13 cellular contexts compared by ENCODE assay signal in genomic region chr2:189633392-189633811, GRCh38. TPM values are rescaled to one million over a fixed set of nuclear protein-coding genes. Genes with fewer than 3 reads are reported as not detected.
DNase-seq lines count a peak whose midpoint lies in the region; ATAC-seq and TF ChIP-seq lines count a peak whose summit lies in the region.
"Had no signal": no experiment of that assay in that cellular context is flagged by ENCODE, and none has a peak within 500 bp of the region (broad histone marks: within the 10 kb centered on the region; RNA-seq: fewer than 3 reads in every experiment).

No MANE protein-coding gene starts in this region.

- DNase-seq in Right ventricle myocardium inferior (ENCODE audit: missing footprints), result peak; percentile 67
- no peak for DNase-seq in cardiac septum (ENCODE audit: low spot score)
- no peak for DNase-seq in RWPE2 (ENCODE audit: low spot score)
- DNase-seq in foreskin fibroblast, result peak in 1 of 2 donors; percentile 52
- no peak for DNase-seq in upper lobe of right lung
- no peak for DNase-seq in stimulated activated effector memory CD8-positive, alpha-beta T cell treated with anti-CD3 and anti-CD28 coated beads, Interleukin-12 subunit alpha, Interleukin-12 subunit beta, amount 100 ng/mL, for 72 hours (ENCODE audit: low spot score in 2 of 2)
- no peak for DNase-seq in NCI-H1436 (lab: John Stamatoyannopoulos, UW)
- DNase-seq: left cardiac atrium; NCI-H1048; stimulated activated CD4-positive, alpha-beta T cell treated with anti-CD3 and anti-CD28 coated beads, Interleukin-4, amount 100 ng/mL, for 4 hours had no signal

- peak; percentile 30 for TF ChIP-seq CTCF in RWPE2 (IDR thresholded peaks at IDR 0.05; ENCODE audit: poor library complexity, severe bottlenecking)
- TF ChIP-seq CTCF in foreskin fibroblast (IDR thresholded peaks at IDR 0.05; ENCODE audit: low read depth, low read length), result peak; percentile 28
- TF ChIP-seq CTCF in upper lobe of right lung (IDR thresholded peaks at IDR 0.05), result peak; percentile 54

- H3K27ac Mint-ChIP-seq in stimulated activated effector memory CD8-positive, alpha-beta T cell treated with anti-CD3 and anti-CD28 coated beads, Interleukin-12 subunit alpha, Interleukin-12 subunit beta, amount 100 ng/mL, for 72 hours, result no peak overlapping the region

- ATAC-seq in Right ventricle myocardium inferior, result no peak
- no peak for ATAC-seq in RWPE2 (ENCODE audit: low read depth)
- ATAC-seq in upper lobe of right lung, result peak; percentile 57
- ATAC-seq in stimulated activated effector memory CD8-positive, alpha-beta T cell treated with anti-CD3 and anti-CD28 coated beads, Interleukin-12 subunit alpha, Interleukin-12 subunit beta, amount 100 ng/mL, for 72 hours, result no peak
- ATAC-seq in GM18517 (IDR thresholded peaks at IDR 0.05; ENCODE audit: unreplicated experiment), result no peak

- H3K4me1 ChIP-seq in RWPE2 (ENCODE audit: insufficient read depth, poor library complexity, severe bottlenecking) (no peaks in the 10 kb centered on the region), upper lobe of right lung (peaks cover 3% of the 10 kb centered on the region)
- H3K4me1 ChIP-seq: HAP-1 had no signal

- H3K9me3 Mint-ChIP-seq in stimulated activated effector memory CD8-positive, alpha-beta T cell treated with anti-CD3 and anti-CD28 coated beads, Interleukin-12 subunit alpha, Interleukin-12 subunit beta, amount 100 ng/mL, for 72 hours, result no peaks in the 10 kb centered on the region
- H3K9me3 Mint-ChIP-seq: central memory CD8-positive, alpha-beta T cell had no signal

- no peaks in the 10 kb centered on the region for H3K4me1 Mint-ChIP-seq in stimulated activated effector memory CD8-positive, alpha-beta T cell treated with anti-CD3 and anti-CD28 coated beads, Interleukin-12 subunit alpha, Interleukin-12 subunit beta, amount 100 ng/mL, for 72 hours
- H3K4me1 Mint-ChIP-seq: central memory CD8-positive, alpha-beta T cell had no signal

- no peak overlapping the region for H3K27ac ChIP-seq in RWPE2 (ENCODE audit: poor library complexity, severe bottlenecking)
- H3K27ac ChIP-seq in upper lobe of right lung, result no peak overlapping the region

- no peak overlapping the region for H3K4me3 Mint-ChIP-seq in stimulated activated effector memory CD8-positive, alpha-beta T cell treated with anti-CD3 and anti-CD28 coated beads, Interleukin-12 subunit alpha, Interleukin-12 subunit beta, amount 100 ng/mL, for 72 hours
- H3K4me3 Mint-ChIP-seq: central memory CD8-positive, alpha-beta T cell had no signal

- intact Hi-C loops in Right ventricle myocardium inferior (cut with DNase I), result loop anchor here (2.0 kb wide), 1 partner anchor 53 kb away; the partner anchor contains the start of gene SLC40A1
- intact Hi-C loops in cardiac septum (cut with DNase I), result loop anchor here (5.0 kb wide), 1 partner anchor 166 kb away; no protein-coding TSS in a partner anchor
- intact Hi-C loops in upper lobe of right lung (cut with DNase I), result no loop called here

- no peaks in the 10 kb centered on the region for H3K36me3 Mint-ChIP-seq in stimulated activated effector memory CD8-positive, alpha-beta T cell treated with anti-CD3 and anti-CD28 coated beads, Interleukin-12 subunit alpha, Interleukin-12 subunit beta, amount 100 ng/mL, for 72 hours

- H3K36me3 ChIP-seq in RWPE2 (ENCODE audit: low read depth) (no peaks in the 10 kb centered on the region), upper lobe of right lung (no peaks in the 10 kb centered on the region)
- H3K36me3 ChIP-seq: HAP-1 had no signal

- no peaks in the 10 kb centered on the region for H3K9me3 ChIP-seq in RWPE2 (ENCODE audit: severe bottlenecking)
- H3K9me3 ChIP-seq in upper lobe of right lung, result no peaks in the 10 kb centered on the region
- H3K9me3 ChIP-seq: HAP-1 had no signal

- H3K27me3 ChIP-seq in RWPE2 (ENCODE audit: insufficient read depth, poor library complexity, severe bottlenecking), result no peaks in the 10 kb centered on the region
- no peaks in the 10 kb centered on the region for H3K27me3 ChIP-seq in upper lobe of right lung

- H3K4me3 ChIP-seq in RWPE2 (ENCODE audit: severe bottlenecking) (no peak overlapping the region), foreskin fibroblast (ENCODE audit: low read depth in 1 of 2, low read length in 2 of 2) (no peak overlapping the region), upper lobe of right lung (no peak overlapping the region)
- H3K4me3 ChIP-seq: HAP-1 had no signal

RNA-seq across cellular contexts. Expression of gene ASNSD1, which starts 27.9 kb away (rescaled TPM):
- total RNA-seq in Right ventricle myocardium inferior, result 35.2 TPM
- 27.7 TPM for total RNA-seq in cardiac septum
- total RNA-seq in upper lobe of right lung, result 32.3 TPM

RNA-seq across cellular contexts. Expression of gene ANKAR, which starts 41.1 kb away (rescaled TPM):
- 6.0 TPM for total RNA-seq in Right ventricle myocardium inferior
- 10.3 TPM for total RNA-seq in cardiac septum
- total RNA-seq in upper lobe of right lung, result 10.7 TPM

RNA-seq across cellular contexts. Expression of gene SLC40A1, which starts 52.8 kb away (rescaled TPM):
- 51.0 TPM for total RNA-seq in Right ventricle myocardium inferior
- total RNA-seq in cardiac septum, result 30.3 TPM
- 169 TPM for total RNA-seq in upper lobe of right lung
